22 cellular contexts compared by ENCODE assay signal in the genomic region with DNA sequence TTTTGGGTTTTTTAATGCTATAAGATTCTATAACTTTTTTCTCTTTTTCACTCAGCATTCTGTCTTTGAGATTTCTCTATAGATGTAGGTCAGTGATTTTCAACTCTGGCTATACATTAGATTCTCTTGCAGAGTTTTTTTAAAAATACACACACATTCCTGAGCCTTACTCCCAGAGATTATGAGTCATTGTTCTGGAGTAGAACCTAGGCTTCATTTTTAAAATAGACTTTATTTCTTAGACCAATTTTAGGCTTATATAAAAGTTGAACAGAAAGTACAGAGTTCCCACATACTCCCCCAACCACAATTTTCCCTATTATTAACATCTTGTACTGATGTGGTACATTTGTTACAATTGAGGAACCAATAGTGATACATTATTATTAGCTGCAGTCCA.
A peak's percentile ranks its signal among the peaks of the same experiment; 100 is the strongest.
DNase-seq lines count a peak whose midpoint lies in the region; ATAC-seq and TF ChIP-seq lines count a peak whose summit lies in the region.
"Had no signal": no experiment of that assay in that cellular context is flagged by ENCODE, and none has a peak within 500 bp of the region (broad histone marks: within the 10 kb centered on the region; RNA-seq: fewer than 3 reads in every experiment).

No MANE protein-coding gene starts in this region.

- no peak overlapping the region for H2AK5ac ChIP-seq in mesenchymal stem cell (ENCODE audit: low read length, severe bottlenecking)

- H4K8ac ChIP-seq in mesenchymal stem cell (ENCODE audit: low read length), result no peak overlapping the region

- H2AFZ ChIP-seq in mesenchymal stem cell (ENCODE audit: low read depth, low read length), result no peak overlapping the region

- CTCF ChIA-PET in MCF 10A (lab: Yijun Ruan, JAX), result no interaction called here

- BruUV-seq in MCF 10A (replicated peaks; lab: Mats Ljungman, UMichigan), result no TSS peak

- no peaks in the 10 kb centered on the region for H3K9me3 ChIP-seq in mesenchymal stem cell (ENCODE audit: control insufficient read depth, low read length)
- no peaks in the 10 kb centered on the region for H3K9me3 ChIP-seq in upper lobe of right lung
- H3K9me3 ChIP-seq in esophagus muscularis mucosa, result no peaks in the 10 kb centered on the region
- H3K9me3 ChIP-seq: mucosa of descending colon, testis had no signal

- H3K4me2 ChIP-seq in mesenchymal stem cell (ENCODE audit: low read length, poor library complexity, severe bottlenecking), result no peak overlapping the region

- H3K9ac ChIP-seq in mesenchymal stem cell (ENCODE audit: low read length), result no peak overlapping the region

- POLR2A ChIA-PET in MCF 10A (lab: Yijun Ruan, JAX), result no interaction called here

- H3K36me3 ChIP-seq in mesenchymal stem cell (ENCODE audit: control insufficient read depth in 1 of 2, insufficient read depth in 2 of 2, low read depth in 1 of 2, low read length in 2 of 2), result peaks cover 0 to 22% of the 10 kb centered on the region in 2 experiments
- H3K36me3 ChIP-seq in upper lobe of right lung, result peaks cover 17% of the 10 kb centered on the region
- peaks cover 0 to 15% (median 3%) of the 10 kb centered on the region in 4 donors for H3K36me3 ChIP-seq in esophagus muscularis mucosa

- H3K27ac ChIP-seq in mesenchymal stem cell (ENCODE audit: low read length, poor library complexity, severe bottlenecking) (no peak overlapping the region), upper lobe of right lung (no peak overlapping the region), esophagus muscularis mucosa (replicated peaks in 1 of 4) (no peak overlapping the region)
- H3K27ac ChIP-seq: skin epidermis, testis had no signal

- DNase-seq in ELR (ENCODE audit: low read depth) (peak; percentile 72), RPMI7951 (ENCODE audit: low read depth) (peak; percentile 14), choroid plexus epithelial cell (ENCODE audit: low read depth) (peak; percentile 61), mesenchymal stem cell (peak; percentile 45), upper lobe of right lung (no peak), esophagus muscularis mucosa (ENCODE audit: extremely low spot score) (no peak), MCF 10A (ENCODE audit: unreplicated experiment) (no peak), activated T-cell treated with anti-CD3 and anti-CD28 coated beads for 4 hours (no peak)
- DNase-seq: activated CD4-positive, alpha-beta T cell treated with anti-CD3 and anti-CD28 coated beads for 4 hours; activated naive CD4-positive, alpha-beta T cell treated with anti-CD3 and anti-CD28 coated beads, Interleukin-2, amount 10 ng/mL, durations not matched to agents 7 days and 5 days; activated T-cell treated with anti-CD3 and anti-CD28 coated beads, Interleukin-2, amount 50 U/mL, for 48 hours; anterior cingulate cortex; CD4-positive, CD25-positive, alpha-beta regulatory T cell; mucosa of descending colon; NCI-H2171 treated with DMSO at 0.1 percent for 48 hours; NCI-H526 treated with DMSO at 0.1 percent for 48 hours; nephron progenitor cell; RPMI8226; testis had no signal

- intact Hi-C loops in upper lobe of right lung (cut with DNase I), result no loop called here
- intact Hi-C loops in esophagus muscularis mucosa (cut with DNase I), result no loop called here
- intact Hi-C loops in MCF 10A (cut with micrococcal nuclease), result no loop called here

- no peaks in the 10 kb centered on the region for H3K9me3 Mint-ChIP-seq in MCF 10A (ENCODE audit: unreplicated experiment)

- H3K27ac Mint-ChIP-seq in MCF 10A (ENCODE audit: low read depth, unreplicated experiment), result no peak overlapping the region
- H3K27ac Mint-ChIP-seq: activated naive CD4-positive, alpha-beta T cell treated with anti-CD3 and anti-CD28 coated beads, Interleukin-2, amount 10 ng/mL, durations not matched to agents 7 days and 5 days; CD4-positive, CD25-positive, alpha-beta regulatory T cell; nephron progenitor cell; progenitor cell of endocrine pancreas; stimulated activated memory B cell treated with anti-CD40 and anti-IgM and Interleukin-4, amounts not matched to agents 10 μg/mL and 1 μg/mL and 100 μg/mL, for 72 hours had no signal

- peaks cover 12% of the 10 kb centered on the region for H3K36me3 Mint-ChIP-seq in MCF 10A (ENCODE audit: insufficient read depth, unreplicated experiment)
- H3K36me3 Mint-ChIP-seq: activated naive CD4-positive, alpha-beta T cell treated with anti-CD3 and anti-CD28 coated beads, Interleukin-2, amount 10 ng/mL, durations not matched to agents 7 days and 5 days; stimulated activated memory B cell treated with anti-CD40 and anti-IgM and Interleukin-4, amounts not matched to agents 10 μg/mL and 1 μg/mL and 100 μg/mL, for 72 hours had no signal

- TF ChIP-seq EP300 in esophagus muscularis mucosa (IDR thresholded peaks at IDR 0.05), result no peak

- H3K4me1 ChIP-seq in mesenchymal stem cell (ENCODE audit: control insufficient read depth, insufficient read depth, low read depth, low read length) (no peaks in the 10 kb centered on the region), upper lobe of right lung (no peaks in the 10 kb centered on the region), esophagus muscularis mucosa (peaks cover 0 to 11% (median 1%) of the 10 kb centered on the region in 4 donors)
- H3K4me1 ChIP-seq: testis had no signal

- H2BK12ac ChIP-seq in mesenchymal stem cell (ENCODE audit: low read length in 2 of 2), result no peak overlapping the region

- TF ChIP-seq CTCF in choroid plexus epithelial cell (conservative IDR thresholded peaks at IDR 0.05; ENCODE audit: low read depth, low read length) (no peak), upper lobe of right lung (IDR thresholded peaks at IDR 0.05) (no peak), esophagus muscularis mucosa (IDR thresholded peaks at IDR 0.05) (no peak), MCF 10A (IDR thresholded peaks at IDR 0.05; ENCODE audit: unreplicated experiment) (no peak)

- peaks cover 23% of the 10 kb centered on the region for H3K4me1 Mint-ChIP-seq in MCF 10A (ENCODE audit: insufficient read depth, unreplicated experiment)
- H3K4me1 Mint-ChIP-seq: activated naive CD4-positive, alpha-beta T cell treated with anti-CD3 and anti-CD28 coated beads, Interleukin-2, amount 10 ng/mL, durations not matched to agents 7 days and 5 days; nephron progenitor cell had no signal

- no peaks in the 10 kb centered on the region for H3K27me3 Mint-ChIP-seq in MCF 10A (ENCODE audit: insufficient read depth, unreplicated experiment)
- H3K27me3 Mint-ChIP-seq: activated naive CD4-positive, alpha-beta T cell treated with anti-CD3 and anti-CD28 coated beads, Interleukin-2, amount 10 ng/mL, durations not matched to agents 7 days and 5 days; CD4-positive, CD25-positive, alpha-beta regulatory T cell; progenitor cell of endocrine pancreas; stimulated activated memory B cell treated with anti-CD40 and anti-IgM and Interleukin-4, amounts not matched to agents 10 μg/mL and 1 μg/mL and 100 μg/mL, for 72 hours had no signal

- H3K4me3 Mint-ChIP-seq in MCF 10A (ENCODE audit: unreplicated experiment), result no peak overlapping the region
- H3K4me3 Mint-ChIP-seq: activated naive CD4-positive, alpha-beta T cell treated with anti-CD3 and anti-CD28 coated beads, Interleukin-2, amount 10 ng/mL, durations not matched to agents 7 days and 5 days; CD4-positive, CD25-positive, alpha-beta regulatory T cell; nephron progenitor cell; stimulated activated memory B cell treated with anti-CD40 and anti-IgM and Interleukin-4, amounts not matched to agents 10 μg/mL and 1 μg/mL and 100 μg/mL, for 72 hours had no signal

- no peak overlapping the region for H3K14ac ChIP-seq in mesenchymal stem cell (ENCODE audit: low read length in 2 of 2)

- H2BK120ac ChIP-seq in mesenchymal stem cell (ENCODE audit: low read depth, low read length), result no peak overlapping the region

- H3K4ac ChIP-seq in mesenchymal stem cell (ENCODE audit: low read depth in 1 of 2, low read length in 2 of 2), result no peak overlapping the region

- no peak overlapping the region for H4K91ac ChIP-seq in mesenchymal stem cell (ENCODE audit: low read length)

- peaks cover 16% of the 10 kb centered on the region for H3K79me1 ChIP-seq in mesenchymal stem cell (replicated peaks; ENCODE audit: low read length, poor library complexity, severe bottlenecking)

- no peak for ATAC-seq in upper lobe of right lung
- ATAC-seq: mucosa of descending colon; stimulated activated memory B cell treated with anti-CD40 and anti-IgM and Interleukin-4, amounts not matched to agents 10 μg/mL and 1 μg/mL and 100 μg/mL, for 72 hours had no signal

- H3K27me3 ChIP-seq in mesenchymal stem cell (ENCODE audit: control insufficient read depth in 1 of 2, insufficient read depth in 1 of 2, low read length in 2 of 2) (no peaks in the 10 kb centered on the region), upper lobe of right lung (no peaks in the 10 kb centered on the region), esophagus muscularis mucosa (no peaks in the 10 kb centered on the region)
- H3K27me3 ChIP-seq: testis had no signal

- no peak overlapping the region for H2BK5ac ChIP-seq in mesenchymal stem cell (ENCODE audit: low read depth, low read length, poor library complexity, severe bottlenecking)

- no peak overlapping the region for H3K23ac ChIP-seq in mesenchymal stem cell (ENCODE audit: low read length in 2 of 2)

- H2BK15ac ChIP-seq in mesenchymal stem cell (ENCODE audit: low read depth, poor library complexity, severe bottlenecking), result no peak overlapping the region

- TF ChIP-seq POLR2A in esophagus muscularis mucosa (IDR thresholded peaks at IDR 0.05; ENCODE audit: low read depth), result no peak

- H3K4me3 ChIP-seq in choroid plexus epithelial cell (ENCODE audit: low read depth, low read length) (no peak overlapping the region), mesenchymal stem cell (ENCODE audit: insufficient read depth in 1 of 2, low read depth in 1 of 2, low read length in 2 of 2) (no peak overlapping the region), upper lobe of right lung (no peak overlapping the region), esophagus muscularis mucosa (no peak overlapping the region)
- H3K4me3 ChIP-seq: mucosa of descending colon, skin epidermis, testis had no signal

- no peak overlapping the region for H3K18ac ChIP-seq in mesenchymal stem cell (ENCODE audit: low read depth in 1 of 2, low read length in 2 of 2)

Comparison
In these comparisons a context has a peak if more than half of its experiments do, and no peak if none do; other contexts are left out.
1. DNase-seq: peak in ELR (single experiment), RPMI7951 (single experiment), choroid plexus epithelial cell (single experiment) and mesenchymal stem cell (single experiment); none in upper lobe of right lung (single experiment), esophagus muscularis mucosa (single experiment), MCF 10A (single experiment) and activated T-cell treated with anti-CD3 and anti-CD28 coated beads for 4 hours (single experiment).